Comparison of ENCODE assay signal across 22 cellular contexts in genomic region chr18:9716780-9717563, GRCh38. TPM values are rescaled to one million over a fixed set of nuclear protein-coding genes. Genes with fewer than 3 reads are reported as not detected.
DNase-seq lines count a peak whose midpoint lies in the region; ATAC-seq, FAIRE-seq and TF ChIP-seq lines count a peak whose summit lies in the region.
"Had no signal": no experiment of that assay in that cellular context is flagged by ENCODE, and none has a peak within 500 bp of the region (broad histone marks: within the 10 kb centered on the region; RNA-seq: fewer than 3 reads in every experiment).

No MANE protein-coding gene starts in this region.

- peaks cover 45 to 53% (median 47%) of the 10 kb centered on the region in 3 donors for H3K4me1 Mint-ChIP-seq in IgD-negative memory B cell

- H3K9me1 ChIP-seq in K562 (ENCODE audit: control insufficient read depth, insufficient read depth, low read length): no peaks in the 10 kb centered on the region

- intact Hi-C loops in K562 (cut with micrococcal nuclease): no loop called here

- peaks cover 6 to 14% of the 10 kb centered on the region in 2 experiments; a peak in 4 of 5 replicates for H3K4me1 ChIP-seq in K562 (replicated peaks in 1 of 2; ENCODE audit: control insufficient read depth in 2 of 2, insufficient read depth in 2 of 2, low read length in 2 of 2)

- no TSS peak for BruUV-seq in K562 (replicated peaks; lab: Mats Ljungman, UMichigan)

- WGBS in K562 (ENCODE audit: insufficient coverage, low coverage, missing lambda C conversion rate): 71% methylated on average over 8 of the region's 8 CpGs

- no peak overlapping the region; a peak in 1 of 4 replicates for H3K9ac ChIP-seq in K562 (ENCODE audit: insufficient read depth in 1 of 2, low read depth in 2 of 2, low read length in 2 of 2)

- peaks cover 68% of the 10 kb centered on the region for H3K79me2 ChIP-seq in K562 (ENCODE audit: control insufficient read depth, insufficient read depth, low read length)

- no peak for TF ChIP-seq RAD21 in K562 (CRISPR knock-in tag; conservative IDR thresholded peaks at IDR 0.05 in 1 of 2, IDR thresholded peaks at IDR 0.05 in 1 of 2)

- no peak overlapping the region for H3K4me3 ChIP-seq in GM12865 (ENCODE audit: low read depth, low read length)
- H3K4me3 ChIP-seq in K562: no peak overlapping the region
- H3K4me3 ChIP-seq: esophagus squamous epithelium, heart left ventricle, testis had no signal

- H3K27me3 Mint-ChIP-seq in IgD-negative memory B cell: no peaks in the 10 kb centered on the region

- no peak for TF ChIP-seq EP300 in K562 (IDR thresholded peaks at IDR 0.05; ENCODE audit: low read length)

- no peak overlapping the region for H3K27ac ChIP-seq in K562 (ENCODE audit: extremely low read depth, low read depth, low read length)
- H3K27ac ChIP-seq: esophagus squamous epithelium, testis had no signal

- peak overlapping the region; percentile 46 to 93 (median 51) for H3K27ac Mint-ChIP-seq in IgD-negative memory B cell
- H3K27ac Mint-ChIP-seq: HFFc6 had no signal

- no peak for TF ChIP-seq CTCF in GM12865 (IDR thresholded peaks at IDR 0.05; ENCODE audit: insufficient read depth, low read depth, low read length, missing control alignments)
- TF ChIP-seq CTCF in K562 (IDR thresholded peaks at IDR 0.05 in 2 of 3, conservative IDR thresholded peaks at IDR 0.05 in 1 of 3; ENCODE audit: insufficient read depth in 2 of 3, low read depth in 1 of 3, low read length in 3 of 3): no peak

- FAIRE-seq in K562 (lab: Jason Lieb, UNC): no peak
- FAIRE-seq: kidney had no signal

- peaks cover 7% of the 10 kb centered on the region for H3K36me3 Mint-ChIP-seq in IgD-negative memory B cell

- no peak overlapping the region for H3K4me2 ChIP-seq in K562 (ENCODE audit: insufficient read depth, low read length)

- ATAC-seq in GM21423 (IDR thresholded peaks at IDR 0.05; ENCODE audit: unreplicated experiment) (peak; percentile 57), K562 (no peak)
- ATAC-seq: heart left ventricle, SK-N-SH treated with all-trans-retinoic acid at 6 μM for 48 hours had no signal

- peak overlapping the region; percentile 14 to 71 (median 36) for H3K4me3 Mint-ChIP-seq in IgD-negative memory B cell
- H3K4me3 Mint-ChIP-seq: HFFc6, neural crest cell had no signal

- no peaks in the 10 kb centered on the region for H3K9me3 Mint-ChIP-seq in IgD-negative memory B cell
- H3K9me3 Mint-ChIP-seq: HFFc6, neural crest cell had no signal

- in situ Hi-C loops in K562 (cut with MboI): no loop called here

- DNase-seq in GM12865 (ENCODE audit: low read depth) (peak; percentile 68), K562 (ENCODE audit: extremely low read depth in 1 of 4, low spot score in 3 of 4) (no peak), anterior cingulate cortex (lab: John Stamatoyannopoulos, UW) (no peak), iPS-NIHi7 (ENCODE audit: extremely low spot score) (no peak), hypothalamus (lab: John Stamatoyannopoulos, UW) (no peak), HuH-7 (ENCODE audit: low spot score) (no peak)
- DNase-seq: ACHN; activated effector memory CD4-positive, alpha-beta T cell treated with anti-CD3 and anti-CD28 coated beads, Interleukin-2, amount 50 U/mL, for 16 hours; dermis blood vessel endothelial cell; esophagus squamous epithelium; heart left ventricle; HFFc6; kidney; NCI-H1105; NCI-H2227 treated with DMSO at 0.1 percent for 48 hours; OCI-M1; retina; testis had no signal

- POLR2A ChIA-PET in K562 (lab: Yijun Ruan, JAX): interaction anchor here (0.7 to 2.2 kb wide), 5 partner anchors 9 to 87 kb away, joined by 3 to 6 read pairs (median 4); partner anchors contain the start of gene RAB31

- H2AFZ ChIP-seq in K562 (ENCODE audit: low read depth, low read length): no peak overlapping the region

- no peaks in the 10 kb centered on the region for H3K27me3 ChIP-seq in K562 (ENCODE audit: control insufficient read depth in 2 of 2, insufficient read depth in 2 of 2, low read length in 2 of 2)
- H3K27me3 ChIP-seq: esophagus squamous epithelium, heart left ventricle, testis had no signal

- no peak for TF ChIP-seq POLR2A in K562 (conservative IDR thresholded peaks at IDR 0.05)

- 0 out of 2 replicates have a peak, but pooled peaks cover 3% of the 10 kb centered on the region for H4K20me1 ChIP-seq in K562 (replicated peaks; ENCODE audit: control insufficient read depth, insufficient read depth, low read length)

- no peaks in the 10 kb centered on the region for H3K9me3 ChIP-seq in K562 (replicated peaks; ENCODE audit: control insufficient read depth, insufficient read depth, low read depth, low read length)
- H3K9me3 ChIP-seq: esophagus squamous epithelium, heart left ventricle, testis had no signal

- H3K36me3 ChIP-seq in K562 (ENCODE audit: control insufficient read depth, insufficient read depth, low read length): peaks cover 22% of the 10 kb centered on the region; the same call in 2 of the 3 replicates
- H3K36me3 ChIP-seq: esophagus squamous epithelium had no signal

- CTCF ChIA-PET in K562 (lab: Yijun Ruan, JAX; ENCODE audit: low intra/inter-chr PET ratio): no interaction called here

TF ChIP-seq in K562, 482 proteins besides CTCF, POLR2A, EP300 and RAD21 (continues in another document):
- TF ChIP-seq POLR2H (tag; IDR thresholded peaks at IDR 0.05; ENCODE audit: low read depth) (no peak), CREB3L1 (IDR thresholded peaks at IDR 0.05; ENCODE audit: borderline replicate concordance, low read depth) (no peak), CBX5 (IDR thresholded peaks at IDR 0.05; ENCODE audit: borderline replicate concordance, low read depth) (no peak), UBTF (IDR thresholded peaks at IDR 0.05; ENCODE audit: borderline replicate concordance in 1 of 2, low read depth in 2 of 2, low read length in 2 of 2) (no peak), TEAD1 (CRISPR knock-in tag; IDR thresholded peaks at IDR 0.05) (no peak), TCF3 (CRISPR knock-in tag; IDR thresholded peaks at IDR 0.05) (no peak), ZNF121 (CRISPR knock-in tag; conservative IDR thresholded peaks at IDR 0.05) (peak; percentile 78), HOMEZ (CRISPR knock-in tag; IDR thresholded peaks at IDR 0.05) (no peak), RBM25 (IDR thresholded peaks at IDR 0.05; ENCODE audit: low read depth, low read length, severe bottlenecking) (peak; percentile 35)

RNA-seq across cellular contexts. Expression of gene RAB31, which starts 8.9 kb away (rescaled TPM):
- polyA plus RNA-seq in IgD-negative memory B cell: 192 TPM
- total RNA-seq in K562 (2011; cell fraction: chromatin; rRNA removed; ENCODE audit: low replicate concordance): 62.1 and 65.0 TPM in 2 replicates
- 26.5 and 31.9 TPM in 2 replicates for total RNA-seq in K562 (2011; cell fraction: nucleolus; rRNA removed)
- 43.2 and 112 TPM in 2 replicates for total RNA-seq in K562 (2011; cell fraction: nucleoplasm; rRNA removed)
- total RNA-seq in K562 (2014; rRNA removed): 34.9 and 43.1 TPM in 2 replicates
- total RNA-seq in K562 (2014; rRNA removed; fragmentation: Illumina TruSeq; extraction: Trizol): 44.1 and 51.7 TPM in 2 replicates
- 36.8 and 41.3 TPM in 2 replicates for total RNA-seq in K562 (2015; rRNA removed; fragmentation: Illumina TruSeq; extraction: Trizol)
- total RNA-seq in K562 (2021): 57.7 and 66.1 TPM in 2 replicates
- 32.8 and 70.4 TPM in 2 replicates for polyA plus RNA-seq in K562 (2011; rRNA removed)
- polyA plus RNA-seq in K562 (2011; cell fraction: cytosol; rRNA removed): 26.1 and 28.8 TPM in 2 replicates
- 33.7 and 65.3 TPM in 2 replicates for polyA plus RNA-seq in K562 (2011; cell fraction: nucleus; rRNA removed)
- polyA plus RNA-seq in K562 (2012): 37.3 and 45.1 TPM in 2 replicates
- 47.9 and 50.9 TPM in 2 replicates for polyA plus RNA-seq in K562 (2014; fragmentation: Illumina TruSeq; extraction: Trizol)
- polyA plus RNA-seq in K562 (2014; fragmentation: Nextera tagmentation; extraction: Ambion mirVana): 10 to 100 TPM; 20.7 to 25.6 TPM
- polyA plus RNA-seq in K562 (2014; rRNA removed): 25.6 and 29.0 TPM in 2 replicates
- polyA minus RNA-seq in K562 (2011; rRNA and poly(A)+ RNA removed): 89.7 and 166 TPM in 2 replicates
- 27.4 and 41.0 TPM in 2 replicates for polyA minus RNA-seq in K562 (2011; cell fraction: cytosol; rRNA and poly(A)+ RNA removed)
- polyA minus RNA-seq in K562 (2011; cell fraction: nucleus; rRNA and poly(A)+ RNA removed): 32.4 and 49.9 TPM in 2 replicates
